ENCODE assay signal across 2 cellular contexts in genomic region chrX:106716004-106716403, GRCh38.
TF ChIP-seq lines count a peak whose summit lies in the region.

No MANE protein-coding gene starts in this region.

TF ChIP-seq in A549, 52 proteins besides CTCF, POLR2A, EP300 and RAD21 (continued from another document):
- TF ChIP-seq, protein P1, sequence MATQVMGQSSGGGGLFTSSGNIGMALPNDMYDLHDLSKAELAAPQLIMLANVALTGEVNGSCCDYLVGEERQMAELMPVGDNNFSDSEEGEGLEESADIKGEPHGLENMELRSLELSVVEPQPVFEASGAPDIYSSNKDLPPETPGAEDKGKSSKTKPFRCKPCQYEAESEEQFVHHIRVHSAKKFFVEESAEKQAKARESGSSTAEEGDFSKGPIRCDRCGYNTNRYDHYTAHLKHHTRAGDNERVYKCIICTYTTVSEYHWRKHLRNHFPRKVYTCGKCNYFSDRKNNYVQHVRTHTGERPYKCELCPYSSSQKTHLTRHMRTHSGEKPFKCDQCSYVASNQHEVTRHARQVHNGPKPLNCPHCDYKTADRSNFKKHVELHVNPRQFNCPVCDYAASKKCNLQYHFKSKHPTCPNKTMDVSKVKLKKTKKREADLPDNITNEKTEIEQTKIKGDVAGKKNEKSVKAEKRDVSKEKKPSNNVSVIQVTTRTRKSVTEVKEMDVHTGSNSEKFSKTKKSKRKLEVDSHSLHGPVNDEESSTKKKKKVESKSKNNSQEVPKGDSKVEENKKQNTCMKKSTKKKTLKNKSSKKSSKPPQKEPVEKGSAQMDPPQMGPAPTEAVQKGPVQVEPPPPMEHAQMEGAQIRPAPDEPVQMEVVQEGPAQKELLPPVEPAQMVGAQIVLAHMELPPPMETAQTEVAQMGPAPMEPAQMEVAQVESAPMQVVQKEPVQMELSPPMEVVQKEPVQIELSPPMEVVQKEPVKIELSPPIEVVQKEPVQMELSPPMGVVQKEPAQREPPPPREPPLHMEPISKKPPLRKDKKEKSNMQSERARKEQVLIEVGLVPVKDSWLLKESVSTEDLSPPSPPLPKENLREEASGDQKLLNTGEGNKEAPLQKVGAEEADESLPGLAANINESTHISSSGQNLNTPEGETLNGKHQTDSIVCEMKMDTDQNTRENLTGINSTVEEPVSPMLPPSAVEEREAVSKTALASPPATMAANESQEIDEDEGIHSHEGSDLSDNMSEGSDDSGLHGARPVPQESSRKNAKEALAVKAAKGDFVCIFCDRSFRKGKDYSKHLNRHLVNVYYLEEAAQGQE (IDR thresholded peaks at IDR 0.05): no peak
- no peak for TF ChIP-seq HOXB5 (CRISPR knock-in tag; IDR thresholded peaks at IDR 0.05)
- no peak for TF ChIP-seq ZC3H11A (IDR thresholded peaks at IDR 0.05)
- TF ChIP-seq KDM5A (IDR thresholded peaks at IDR 0.05): no peak
- TF ChIP-seq BCL3 (IDR thresholded peaks at IDR 0.05): no peak
- no peak for TF ChIP-seq NFE2L2 (conservative IDR thresholded peaks at IDR 0.05; ENCODE audit: low read length)
- no peak for TF ChIP-seq CHD4 (IDR thresholded peaks at IDR 0.05; ENCODE audit: borderline replicate concordance)
- no peak for TF ChIP-seq ZNF302 (CRISPR knock-in tag; IDR thresholded peaks at IDR 0.05)
- no peak for TF ChIP-seq HDAC2 (IDR thresholded peaks at IDR 0.05)
- TF ChIP-seq HOXB13 (CRISPR knock-in tag; IDR thresholded peaks at IDR 0.05; ENCODE audit: low read depth): no peak
- no peak for TF ChIP-seq E2F6 (IDR thresholded peaks at IDR 0.05; ENCODE audit: borderline replicate concordance, low read depth)

TF ChIP-seq in IMR-90, 13 proteins besides CTCF, POLR2A, EP300 and RAD21 (continued from another document):
- no peak for TF ChIP-seq CEBPB (IDR thresholded peaks at IDR 0.05; ENCODE audit: low read depth, low read length)
- TF ChIP-seq ELK1 (IDR thresholded peaks at IDR 0.05; ENCODE audit: borderline replicate concordance, low read depth, low read length): no peak
